15 cellular contexts compared by ENCODE assay signal in the genomic region with DNA sequence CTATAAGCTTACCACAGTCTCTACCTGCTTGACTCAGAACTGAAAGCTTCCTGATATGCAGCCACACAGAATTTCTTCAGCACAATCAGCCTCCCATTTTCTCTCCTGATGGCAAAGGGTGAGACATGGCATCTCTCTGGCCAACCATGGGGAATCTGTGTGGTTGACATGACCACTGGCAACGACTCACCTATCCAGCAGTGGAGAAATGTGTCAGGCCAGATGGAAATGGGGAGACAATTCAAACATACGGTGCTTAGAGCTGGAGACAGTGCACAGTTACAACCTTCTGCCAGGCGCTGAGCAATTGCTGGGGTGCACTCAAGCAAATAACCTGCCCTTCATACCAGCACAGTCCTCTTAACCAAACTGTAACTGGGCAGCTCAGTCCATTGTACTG. TPM values are rescaled to one million over a fixed set of nuclear protein-coding genes. Genes with fewer than 3 reads are reported as not detected.
DNase-seq lines count a peak whose midpoint lies in the region; ATAC-seq and TF ChIP-seq lines count a peak whose summit lies in the region.
"Had no signal": no experiment of that assay in that cellular context is flagged by ENCODE, and none has a peak within 500 bp of the region (broad histone marks: within the 10 kb centered on the region; RNA-seq: fewer than 3 reads in every experiment).

No MANE protein-coding gene starts in this region.

- CTCF ChIA-PET in mammary epithelial cell (lab: Charles Lee; ENCODE audit: low non-redundant PET), result interaction anchor here (0.6 kb wide), 2 partner anchors 103 to 114 kb away, joined by 4 to 9 read pairs; no protein-coding TSS in a partner anchor

- H3K27me3 ChIP-seq in mammary epithelial cell (ENCODE audit: insufficient read depth, low read length) (no peaks in the 10 kb centered on the region), hepatocyte (peaks cover 25% of the 10 kb centered on the region), suprapubic skin (no peaks in the 10 kb centered on the region)
- H3K27me3 ChIP-seq: colonic mucosa had no signal

- no peak overlapping the region for H3K4me3 ChIP-seq in mammary epithelial cell (replicated peaks in 1 of 3; ENCODE audit: insufficient read depth in 1 of 3, low read depth in 2 of 3, low read length in 3 of 3)
- no peak overlapping the region for H3K4me3 ChIP-seq in hepatocyte
- peak overlapping the region; percentile 43 for H3K4me3 ChIP-seq in suprapubic skin
- H3K4me3 ChIP-seq: colonic mucosa had no signal

- H3K27ac ChIP-seq in mammary epithelial cell (ENCODE audit: insufficient read depth, low read depth, low read length) (no peak overlapping the region), hepatocyte (no peak overlapping the region), suprapubic skin (no peak overlapping the region)
- H3K27ac ChIP-seq: C4-2B, colonic mucosa had no signal

- in situ Hi-C loops in mammary epithelial cell (cut with MboI; ENCODE audit: low sequenced_read_pairs in 2 of 2), result no loop called here

- H4K20me1 ChIP-seq in mammary epithelial cell (ENCODE audit: insufficient read depth, low read length) (no peaks in the 10 kb centered on the region), hepatocyte (ENCODE audit: insufficient read depth, poor library complexity, severe bottlenecking) (peaks cover 5% of the 10 kb centered on the region)

- WGBS in mammary epithelial cell (ENCODE audit: low coverage, missing lambda C conversion rate), result 68% methylated on average over 3 of the region's 3 CpGs
- 80% methylated on average over 3 of the region's 3 CpGs for WGBS in hepatocyte (ENCODE audit: low lambda C conversion rate, missing lambda C conversion rate)
- WGBS in suprapubic skin, result 36% methylated on average over 3 of the region's 3 CpGs

- TF ChIP-seq CTCF in mammary epithelial cell (conservative IDR thresholded peaks at IDR 0.05 in 1 of 2, IDR thresholded peaks at IDR 0.05 in 1 of 2; ENCODE audit: extremely low read depth in 1 of 2, insufficient read depth in 1 of 2, low read depth in 1 of 2, low read length in 2 of 2), result no peak
- TF ChIP-seq CTCF in hepatocyte (IDR thresholded peaks at IDR 0.05; ENCODE audit: poor library complexity), result no peak
- TF ChIP-seq CTCF in suprapubic skin (IDR thresholded peaks at IDR 0.05), result no peak

- peaks cover 13% of the 10 kb centered on the region for H3K4me1 ChIP-seq in mammary epithelial cell (ENCODE audit: insufficient read depth, low read length)
- H3K4me1 ChIP-seq in hepatocyte (ENCODE audit: insufficient read depth), result no peaks in the 10 kb centered on the region
- H3K4me1 ChIP-seq in suprapubic skin, result peaks cover 7% of the 10 kb centered on the region
- H3K4me1 ChIP-seq: colonic mucosa had no signal

- peak; percentile 18 for DNase-seq in HT1080 (ENCODE audit: low read depth)
- peak; percentile 51 for DNase-seq in mammary epithelial cell
- no peak for DNase-seq in hepatocyte (ENCODE audit: low spot score)
- no peak for DNase-seq in suprapubic skin (ENCODE audit: low spot score in 2 of 2)
- DNase-seq in Kasumi-1 (lab: John Stamatoyannopoulos, UW), result no peak
- DNase-seq in NCI-H1436 treated with DMSO at 0.1 percent for 48 hours (lab: John Stamatoyannopoulos, UW), result no peak
- DNase-seq: activated T-cell treated with anti-CD3 and anti-CD28 coated beads, Interleukin-2, amount 50 U/mL, for 24 hours; colonic mucosa; NCI-H1694; NCI-H526 treated with DMSO at 0.1 percent for 48 hours; OCI-M1; SK-N-SH; stimulated activated naive CD8-positive, alpha-beta T cell treated with anti-CD3 and anti-CD28 coated beads, Interleukin-15, amount 100 ng/mL, for 72 hours had no signal

- H3K9me2 ChIP-seq in hepatocyte (replicated peaks; ENCODE audit: insufficient read depth), result no peaks in the 10 kb centered on the region
- H3K9me2 ChIP-seq: SK-N-SH had no signal

- TF ChIP-seq POLR2A in suprapubic skin (IDR thresholded peaks at IDR 0.05), result no peak

- H3K36me3 ChIP-seq in mammary epithelial cell (ENCODE audit: insufficient read depth, low read length), result no peaks in the 10 kb centered on the region
- H3K36me3 ChIP-seq in hepatocyte (replicated peaks; ENCODE audit: insufficient read depth, low read depth), result no peaks in the 10 kb centered on the region
- H3K36me3 ChIP-seq in suprapubic skin, result no peaks in the 10 kb centered on the region
- H3K36me3 ChIP-seq: colonic mucosa had no signal

- no peak for ATAC-seq in GM18870 (IDR thresholded peaks at IDR 0.05; ENCODE audit: unreplicated experiment)
- ATAC-seq: stimulated activated naive CD8-positive, alpha-beta T cell treated with anti-CD3 and anti-CD28 coated beads, Interleukin-15, amount 100 ng/mL, for 72 hours had no signal

- intact Hi-C loops in mammary epithelial cell (cut with micrococcal nuclease), result no loop called here

- dilution Hi-C loops in mammary epithelial cell (cut with HindIII; ENCODE audit: low sequenced_read_pairs), result no loop called here

- H3K9me3 ChIP-seq in mammary epithelial cell (replicated peaks; ENCODE audit: insufficient read depth, low read length), result no peaks in the 10 kb centered on the region
- no peaks in the 10 kb centered on the region for H3K9me3 ChIP-seq in hepatocyte (ENCODE audit: low read depth)
- H3K9me3 ChIP-seq in suprapubic skin, result no peaks in the 10 kb centered on the region
- H3K9me3 ChIP-seq: colonic mucosa, SK-N-SH had no signal

- BruUV-seq in mammary epithelial cell (replicated peaks; lab: Mats Ljungman, UMichigan), result no TSS peak

- TF ChIP-seq EP300 in suprapubic skin (IDR thresholded peaks at IDR 0.05), result no peak

- H3K4me2 ChIP-seq in mammary epithelial cell (ENCODE audit: insufficient read depth, low read depth, low read length) (no peak overlapping the region), hepatocyte (peak overlapping the region; percentile 80)
- H3K4me2 ChIP-seq: SK-N-SH had no signal

- no peak overlapping the region for H3K9ac ChIP-seq in mammary epithelial cell (ENCODE audit: insufficient read depth, low read length)
- H3K9ac ChIP-seq: SK-N-SH had no signal

- H2AFZ ChIP-seq in mammary epithelial cell (ENCODE audit: low read depth, low read length), result peak overlapping the region; percentile 60
- H2AFZ ChIP-seq in hepatocyte, result no peak overlapping the region

- H3K79me2 ChIP-seq in mammary epithelial cell (ENCODE audit: insufficient read depth, low read length) (peaks cover 34% of the 10 kb centered on the region), hepatocyte (peaks cover 22% of the 10 kb centered on the region)

RNA-seq across cellular contexts. Expression of a gene that starts 3.6 kb away (rescaled TPM):
- 0.03 and 0.13 TPM in 2 replicates for total RNA-seq in HT1080 (2014; rRNA removed; shearing (Covaris generic))
- 1.3 and 3.5 TPM in 2 replicates for polyA plus RNA-seq in HT1080 (2015; cell fraction: cytosol; rRNA removed)
- polyA plus RNA-seq in HT1080 (2015; cell fraction: nucleus; rRNA removed), result 0.73 and 2.2 TPM in 2 replicates
- total RNA-seq in mammary epithelial cell (1 to 10 TPM; 3.2 to 8.9 TPM), hepatocyte (2.9 and 4.9 TPM in 2 replicates), suprapubic skin (1 to 10 TPM in 3 of 4 donors, under 1 TPM in 1; 0.86 to 3.7 (median 1.6) TPM)
- polyA plus RNA-seq in mammary epithelial cell (7.1 TPM), hepatocyte (7.4 and 8.5 TPM in 2 replicates)
- not detected for polyA minus RNA-seq in mammary epithelial cell

Comparison
In these comparisons a context has a peak if more than half of its experiments do, and no peak if none do; other contexts are left out.
1. DNase-seq: peak in HT1080 (single experiment) and mammary epithelial cell (single experiment); none in hepatocyte (single experiment), suprapubic skin (0 of 2), Kasumi-1 (0 of 2) and NCI-H1436 treated with DMSO at 0.1 percent for 48 hours (single experiment).